Comparison of ENCODE assay signal across 20 cellular contexts in the genomic region with DNA sequence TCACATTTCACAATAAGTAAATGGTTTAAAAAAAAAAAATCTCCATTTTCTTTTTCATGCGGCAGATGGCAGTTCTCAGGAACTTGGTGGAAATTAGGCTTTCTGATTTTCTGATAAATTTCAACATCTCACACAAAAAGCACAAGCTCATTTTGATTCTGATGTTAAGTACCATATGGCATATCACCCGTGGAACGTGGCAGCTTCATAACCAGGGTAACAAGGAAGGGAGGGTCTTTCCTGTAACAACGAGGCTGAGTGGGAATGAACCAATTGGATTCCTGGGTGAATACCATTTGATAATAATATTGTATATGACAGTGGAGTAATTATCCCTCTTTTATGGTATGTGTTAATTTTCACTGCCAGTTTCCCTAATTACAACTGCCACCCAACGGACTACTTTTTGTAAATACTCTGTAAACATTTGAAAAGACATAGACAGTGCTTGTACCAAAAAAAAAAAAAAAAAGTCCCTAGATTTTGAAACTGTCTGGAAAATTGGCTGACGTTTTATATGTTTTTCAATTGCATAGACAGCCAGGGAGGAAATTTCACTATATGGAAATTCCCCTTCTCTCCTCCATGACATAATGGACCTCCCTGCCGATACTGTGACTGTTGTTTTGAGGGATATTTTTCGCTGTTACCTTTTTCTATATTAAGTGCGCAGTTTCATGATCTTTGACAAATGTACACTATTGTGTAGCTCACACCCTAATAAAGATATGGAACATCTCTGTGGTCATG. TPM values are rescaled to one million over a fixed set of nuclear protein-coding genes. Genes with fewer than 3 reads are reported as not detected.
DNase-seq lines count a peak whose midpoint lies in the region; TF ChIP-seq lines count a peak whose summit lies in the region.
"Had no signal": no experiment of that assay in that cellular context is flagged by ENCODE, and none has a peak within 500 bp of the region (broad histone marks: within the 10 kb centered on the region; RNA-seq: fewer than 3 reads in every experiment).

No MANE protein-coding gene starts in this region.

- no peak for DNase-seq in GM23248
- peak; percentile 52 for DNase-seq in NCI-H446 treated with DMSO at 0.1 percent for 48 hours (lab: John Stamatoyannopoulos, UW)
- DNase-seq in fibroblast of pulmonary artery (ENCODE audit: low read depth) = peak; percentile 17
- no peak for DNase-seq in HEK293T (ENCODE audit: extremely low spot score)
- DNase-seq in esophagus muscularis mucosa (ENCODE audit: extremely low spot score) = no peak
- DNase-seq in effector CD8-positive, alpha-beta T cell (lab: John Stamatoyannopoulos, UW) = no peak
- DNase-seq: C1 segment of cervical spinal cord, DMS79, IMR-90, Kasumi-1, NCI-H1436, NCI-H82, SIG-M5 had no signal

- H3F3A ChIP-seq in GM23248 (ENCODE audit: insufficient read depth) = no peaks in the 10 kb centered on the region

- 0 out of 2 replicates have a peak overlapping the region, but pooled peaks have one; percentile 16 for H2AFZ ChIP-seq in GM23248

- TF ChIP-seq EP300 in esophagus muscularis mucosa (IDR thresholded peaks at IDR 0.05) = no peak

- 57 to 62% methylated on average over 9 of the region's 9 CpGs for WGBS in GM23248 (ENCODE audit: low coverage in 1 of 2, low lambda C conversion rate in 2 of 2, missing lambda C conversion rate in 2 of 2), 2 experiments
- 56% methylated on average over 9 of the region's 9 CpGs for WGBS in esophagus muscularis mucosa

- intact Hi-C loops in esophagus muscularis mucosa (cut with DNase I) = loop anchor here (5.0 kb wide), 1 partner anchor 75 kb away; no protein-coding TSS in a partner anchor

- in situ Hi-C loops in GM23248 (cut with MboI) = loop anchor here (10.0 to 25.0 kb wide), 4 partner anchors 243 to 1405 kb away; no protein-coding TSS in a partner anchor

- no peaks in the 10 kb centered on the region for H3K9me3 ChIP-seq in BLaER1 treated with 17β-estradiol and CSF1 and Interleukin-3, amounts not matched to agents 10 nM and 100 nM (replicated peaks in 1 of 11)
- no peaks in the 10 kb centered on the region for H3K9me3 ChIP-seq in GM23248 (ENCODE audit: low read depth)
- H3K9me3 ChIP-seq in esophagus muscularis mucosa = no peaks in the 10 kb centered on the region
- H3K9me3 ChIP-seq: HAP-1 had no signal

- H3K4me3 ChIP-seq in BLaER1 treated with 17β-estradiol and CSF1 and Interleukin-3, amounts not matched to agents 10 nM and 100 nM = no peak overlapping the region
- no peak overlapping the region for H3K4me3 ChIP-seq in GM23248
- H3K4me3 ChIP-seq in fibroblast of pulmonary artery (replicated peaks; ENCODE audit: low read depth, low read length) = no peak overlapping the region
- H3K4me3 ChIP-seq in esophagus muscularis mucosa = no peak overlapping the region
- H3K4me3 ChIP-seq: GM12878, HAP-1 had no signal

- no peaks in the 10 kb centered on the region for H3K9me2 ChIP-seq in GM23248 (ENCODE audit: insufficient read depth)

- no peak overlapping the region for H3K9ac ChIP-seq in BLaER1 treated with 17β-estradiol and CSF1 and Interleukin-3, amounts not matched to agents 10 nM and 100 nM
- H3K9ac ChIP-seq in GM23248 = no peak overlapping the region

- no peaks in the 10 kb centered on the region for H4K20me1 ChIP-seq in BLaER1 treated with 17β-estradiol and CSF1 and Interleukin-3, amounts not matched to agents 10 nM and 100 nM
- H4K20me1 ChIP-seq in GM23248 (ENCODE audit: insufficient read depth) = no peaks in the 10 kb centered on the region

- POLR2A ChIA-PET in HEK293T (lab: Yijun Ruan, JAX) = no interaction called here

- H3K4me1 ChIP-seq in BLaER1 treated with 17β-estradiol and CSF1 and Interleukin-3, amounts not matched to agents 10 nM and 100 nM = peaks cover 35 to 61% (median 49%) of the 10 kb centered on the region in 10 experiments
- H3K4me1 ChIP-seq in GM23248 (ENCODE audit: insufficient read depth) (no peaks in the 10 kb centered on the region), esophagus muscularis mucosa (peaks cover 3 to 17% (median 9%) of the 10 kb centered on the region in 4 donors)

- TF ChIP-seq POLR2A in esophagus muscularis mucosa (IDR thresholded peaks at IDR 0.05; ENCODE audit: low read depth) = no peak

- no peaks in the 10 kb centered on the region for H3K36me3 ChIP-seq in BLaER1 treated with 17β-estradiol and CSF1 and Interleukin-3, amounts not matched to agents 10 nM and 100 nM
- H3K36me3 ChIP-seq in GM23248 (ENCODE audit: low read depth) (no peaks in the 10 kb centered on the region), esophagus muscularis mucosa (no peaks in the 10 kb centered on the region)
- H3K36me3 ChIP-seq: HAP-1 had no signal

- H3K27ac ChIP-seq in BLaER1 treated with 17β-estradiol and CSF1 and Interleukin-3, amounts not matched to agents 10 nM and 100 nM = no peak overlapping the region; a peak in 1 of 22 replicates
- H3K27ac ChIP-seq in GM23248 (no peak overlapping the region), esophagus muscularis mucosa (replicated peaks in 1 of 4) (no peak overlapping the region)

- CTCF ChIA-PET in HEK293T (lab: Yijun Ruan, JAX) = interaction anchor here (0.6 kb wide), 1 partner anchor 85 kb away, joined by 4 read pairs; no protein-coding TSS in a partner anchor

- no peaks in the 10 kb centered on the region for H3K27me3 ChIP-seq in BLaER1 treated with 17β-estradiol and CSF1 and Interleukin-3, amounts not matched to agents 10 nM and 100 nM
- H3K27me3 ChIP-seq in GM23248 (replicated peaks; ENCODE audit: insufficient read depth) = peaks cover 26% of the 10 kb centered on the region
- H3K27me3 ChIP-seq in esophagus muscularis mucosa = peaks cover 0 to 11% (median 0%) of the 10 kb centered on the region in 4 donors

- peak overlapping the region in 6 of 11 experiments; percentile 7 to 62 (median 28); a peak in 4 of 22 replicates for H3K4me2 ChIP-seq in BLaER1 treated with 17β-estradiol and CSF1 and Interleukin-3, amounts not matched to agents 10 nM and 100 nM
- H3K4me2 ChIP-seq in GM23248 (ENCODE audit: unreplicated experiment) = peak overlapping the region; percentile 26

- TF ChIP-seq CTCF in fibroblast of pulmonary artery (IDR thresholded peaks at IDR 0.05; ENCODE audit: low read length, missing control alignments) = no peak
- no peak for TF ChIP-seq CTCF in esophagus muscularis mucosa (IDR thresholded peaks at IDR 0.05)

- H3K79me2 ChIP-seq in GM23248 (ENCODE audit: insufficient read depth) = no peaks in the 10 kb centered on the region

TF ChIP-seq in HEK293T, 16 proteins besides CTCF, POLR2A, EP300 and RAD21:
- no peak for TF ChIP-seq SUZ12 (IDR thresholded peaks at IDR 0.05)
- TF ChIP-seq HDGF (IDR thresholded peaks at IDR 0.05; ENCODE audit: borderline replicate concordance) = no peak
- TF ChIP-seq ZNF384 (IDR thresholded peaks at IDR 0.05) = no peak
- no peak for TF ChIP-seq FOXA1 (IDR thresholded peaks at IDR 0.05)
- TF ChIP-seq ARNT (IDR thresholded peaks at IDR 0.05) = no peak
- TF ChIP-seq FOXM1 (IDR thresholded peaks at IDR 0.05; ENCODE audit: borderline replicate concordance) = no peak
- TF ChIP-seq L3MBTL2 (conservative IDR thresholded peaks at IDR 0.05) = no peak
- TF ChIP-seq BHLHE40 (IDR thresholded peaks at IDR 0.05; ENCODE audit: borderline replicate concordance) = no peak
- TF ChIP-seq TARDBP (IDR thresholded peaks at IDR 0.05) = no peak
- TF ChIP-seq, protein P1, sequence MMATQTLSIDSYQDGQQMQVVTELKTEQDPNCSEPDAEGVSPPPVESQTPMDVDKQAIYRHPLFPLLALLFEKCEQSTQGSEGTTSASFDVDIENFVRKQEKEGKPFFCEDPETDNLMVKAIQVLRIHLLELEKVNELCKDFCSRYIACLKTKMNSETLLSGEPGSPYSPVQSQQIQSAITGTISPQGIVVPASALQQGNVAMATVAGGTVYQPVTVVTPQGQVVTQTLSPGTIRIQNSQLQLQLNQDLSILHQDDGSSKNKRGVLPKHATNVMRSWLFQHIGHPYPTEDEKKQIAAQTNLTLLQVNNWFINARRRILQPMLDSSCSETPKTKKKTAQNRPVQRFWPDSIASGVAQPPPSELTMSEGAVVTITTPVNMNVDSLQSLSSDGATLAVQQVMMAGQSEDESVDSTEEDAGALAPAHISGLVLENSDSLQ (IDR thresholded peaks at IDR 0.05) = no peak

RNA-seq across cellular contexts. Expression of a gene that starts 43.5 kb away (rescaled TPM):
- not detected in 2 replicates for total RNA-seq in GM23248 (2014; rRNA removed; shearing (Covaris generic))
- not detected in 2 replicates for polyA plus RNA-seq in GM23248 (2016; fragmentation: Nextera tagmentation; extraction: Ambion mirVana)
- total RNA-seq in esophagus muscularis mucosa = not detected
- total RNA-seq: G401, GM12878, HT-29, IMR-90, RPMI7951 had no signal
- polyA plus RNA-seq: AG04450, GM12878, IMR-90 had no signal

Comparison
In these comparisons a context has a peak if more than half of its experiments do, and no peak if none do; other contexts are left out.
1. DNase-seq: peak in NCI-H446 treated with DMSO at 0.1 percent for 48 hours (single experiment) and fibroblast of pulmonary artery (single experiment); none in GM23248 (single experiment), HEK293T (single experiment), esophagus muscularis mucosa (single experiment) and effector CD8-positive, alpha-beta T cell (single experiment).